In genomic region chr1:40143891-40144575, GRCh38 we compare ENCODE assay signal across 8 cellular contexts. TPM values are rescaled to one million over a fixed set of nuclear protein-coding genes. Genes with fewer than 3 reads are reported as not detected.
A peak's percentile ranks its signal among the peaks of the same experiment; 100 is the strongest.
DNase-seq lines count a peak whose midpoint lies in the region; ATAC-seq and TF ChIP-seq lines count a peak whose summit lies in the region.

No MANE protein-coding gene starts in this region.

- H3K27me3 ChIP-seq in Peyer's patch = no peaks in the 10 kb centered on the region
- H3K27me3 ChIP-seq in aorta (ENCODE audit: control insufficient read depth in 1 of 2, insufficient read depth in 2 of 2, low read length in 1 of 2) = no peaks in the 10 kb centered on the region

- H3K27me3 Mint-ChIP-seq in osteocyte (ENCODE audit: unreplicated experiment) = peaks cover 61% of the 10 kb centered on the region

- WGBS in aorta, 2 donors = 12 to 16% methylated on average over 7 of the region's 7 CpGs

- no peak for TF ChIP-seq POLR2A in Peyer's patch (IDR thresholded peaks at IDR 0.05)

- H3K9me3 Mint-ChIP-seq in osteocyte (ENCODE audit: unreplicated experiment) = no peaks in the 10 kb centered on the region

- no peaks in the 10 kb centered on the region for H3K9me3 ChIP-seq in Peyer's patch
- no peaks in the 10 kb centered on the region for H3K9me3 ChIP-seq in aorta (ENCODE audit: control insufficient read depth, low read length)

- intact Hi-C loops in aorta (cut with DNase I) = loop anchor here (2.0 to 5.0 kb wide), 2 partner anchors 195 to 263 kb away; no protein-coding TSS in a partner anchor

- ATAC-seq in aorta (ENCODE audit: low FRiP score) (peak; percentile 74), HG02938 (IDR thresholded peaks at IDR 0.05; ENCODE audit: unreplicated experiment) (no peak)

- TF ChIP-seq CTCF in Peyer's patch (IDR thresholded peaks at IDR 0.05) (peak; percentile 66 to 81 (median 77)), osteocyte (IDR thresholded peaks at IDR 0.05) (peak; percentile 83)

- no peaks in the 10 kb centered on the region for H3K36me3 Mint-ChIP-seq in osteocyte (ENCODE audit: unreplicated experiment)

- H3K36me3 ChIP-seq in Peyer's patch (no peaks in the 10 kb centered on the region), aorta (ENCODE audit: control insufficient read depth in 1 of 2, insufficient read depth in 2 of 2, low read length in 1 of 2) (no peaks in the 10 kb centered on the region)

- H3K4me3 ChIP-seq in Peyer's patch = no peak overlapping the region
- no peak overlapping the region for H3K4me3 ChIP-seq in aorta (ENCODE audit: low read length in 2 of 2)

- no peak overlapping the region for H3K27ac ChIP-seq in Peyer's patch
- H3K27ac ChIP-seq in aorta (ENCODE audit: low read depth in 1 of 2, low read length in 2 of 2) = no peak overlapping the region

- H3K4me3 Mint-ChIP-seq in osteocyte (ENCODE audit: unreplicated experiment) = no peak overlapping the region

- H3K4me1 ChIP-seq in Peyer's patch = no peaks in the 10 kb centered on the region
- H3K4me1 ChIP-seq in aorta (ENCODE audit: control insufficient read depth in 1 of 2, insufficient read depth in 2 of 2, low read length in 2 of 2) = no peaks in the 10 kb centered on the region

- peaks cover 6% of the 10 kb centered on the region for H3K4me1 Mint-ChIP-seq in osteocyte (ENCODE audit: unreplicated experiment)

- no peak overlapping the region for H3K27ac Mint-ChIP-seq in osteocyte (ENCODE audit: unreplicated experiment)

- peak; percentile 28 for DNase-seq in DMS79 (lab: John Stamatoyannopoulos, UW)
- DNase-seq in M059J (ENCODE audit: low read depth) = peak; percentile 79
- peak; percentile 47 to 83 (median 69) for DNase-seq in Peyer's patch
- DNase-seq in activated T-helper 1 cell treated with Interleukin-2 at 50 U/mL for 16 hours (ENCODE audit: low read depth) = peak; percentile 14
- DNase-seq in foreskin melanocyte = peak; percentile 55
- DNase-seq in osteocyte (ENCODE audit: extremely low spot score, unreplicated experiment) = no peak
- DNase-seq in aorta = peak in 1 of 2 donors; percentile 46

RNA-seq across cellular contexts. Expression of gene RLF, which starts 17.2 kb away (rescaled TPM):
- total RNA-seq in M059J (2014; rRNA removed; shearing (Covaris generic)) = 14.5 and 19.6 TPM in 2 replicates
- total RNA-seq in Peyer's patch (10 to 100 TPM; 10.5 to 15.8 (median 13.4) TPM), osteocyte (14.0 TPM in 2 replicates), aorta (10 to 100 TPM; 20.0 to 25.1 TPM)
- 1 to 10 TPM; 3.1 to 5.9 TPM for polyA plus RNA-seq in aorta

RNA-seq across cellular contexts. Expression of gene PPT1, which starts 47.0 kb away (rescaled TPM):
- total RNA-seq in M059J (2014; rRNA removed; shearing (Covaris generic)) = 112 TPM in 2 replicates
- total RNA-seq in Peyer's patch (10 to 100 TPM in 3 of 4 donors, 1 to 10 TPM in 1; 9.6 to 23.4 (median 11.6) TPM), osteocyte (62.6 and 72.1 TPM in 2 replicates), aorta (10 to 100 TPM; 80.5 to 84.2 TPM)
- polyA plus RNA-seq in aorta = 10 to 100 TPM; 56.7 to 93.7 TPM
